ENCODE assay signal across 9 cellular contexts in the genomic region with DNA sequence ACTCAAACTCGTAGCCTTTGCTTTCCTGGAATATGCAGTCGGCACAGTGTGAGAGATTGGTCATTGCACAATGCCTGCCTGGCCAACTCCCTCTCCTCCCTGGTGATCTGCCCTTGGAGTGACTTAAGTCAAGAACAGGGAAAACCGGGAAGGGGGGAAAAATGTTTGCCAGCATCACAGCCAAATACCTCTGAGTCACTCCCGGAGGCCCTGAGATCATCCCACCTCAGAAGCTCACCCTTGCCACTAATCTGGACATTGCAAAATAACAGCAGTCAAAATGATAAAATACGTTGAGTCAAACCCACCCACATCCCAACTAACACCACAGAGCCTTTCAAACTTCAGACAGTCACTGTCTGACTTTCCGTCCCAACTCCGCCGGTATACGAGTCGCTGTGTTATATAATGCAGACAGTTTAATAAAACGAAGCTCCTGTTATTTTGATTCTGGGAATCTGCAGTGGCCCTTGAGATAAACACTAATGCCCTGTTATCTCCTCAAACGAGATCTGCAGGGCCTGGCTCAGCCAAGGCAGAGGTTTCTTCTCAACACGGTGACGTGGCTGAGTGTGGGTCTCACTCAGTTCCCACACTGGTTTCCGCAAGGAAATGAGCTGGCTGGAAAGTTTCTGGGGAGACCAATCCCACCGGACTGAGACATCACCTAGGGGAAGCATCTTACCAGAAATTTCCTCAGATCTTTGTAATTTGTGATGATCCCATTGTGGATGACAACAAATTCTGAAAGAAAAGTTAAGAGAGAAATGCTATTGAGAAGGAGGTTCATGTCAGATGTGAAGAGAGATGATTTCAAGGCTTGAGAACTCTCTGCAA. TPM values are rescaled to one million over a fixed set of nuclear protein-coding genes. Genes with fewer than 3 reads are reported as not detected.
DNase-seq lines count a peak whose midpoint lies in the region; ATAC-seq and TF ChIP-seq lines count a peak whose summit lies in the region.
"Had no signal": no experiment of that assay in that cellular context is flagged by ENCODE, and none has a peak within 500 bp of the region (broad histone marks: within the 10 kb centered on the region; RNA-seq: fewer than 3 reads in every experiment).

No MANE protein-coding gene starts in this region.

- peaks cover 81 to 87% (median 87%) of the 10 kb centered on the region in 3 experiments for H3K36me3 Mint-ChIP-seq in H9 (ENCODE audit: insufficient read depth in 1 of 3, low read depth in 3 of 3)

- peak overlapping the region; percentile 53; the same call in 1 of the 2 replicates for H3K14ac ChIP-seq in H9 (ENCODE audit: insufficient read depth, low read length)

- no peak overlapping the region for H4K5ac ChIP-seq in H9 (ENCODE audit: insufficient read length, low read depth, low read length)

- TF ChIP-seq CTCF in H9 (conservative IDR thresholded peaks at IDR 0.05) (no peak), ascending aorta (IDR thresholded peaks at IDR 0.05) (no peak), spleen (IDR thresholded peaks at IDR 0.05 in 8 of 11, conservative IDR thresholded peaks at IDR 0.05 in 3 of 11) (no peak)

- H3K27ac ChIP-seq in H9 (ENCODE audit: insufficient read length, low read depth, low read length) (peak overlapping the region; percentile 91), ascending aorta (peak overlapping the region; percentile 33 to 56), spleen (no peak overlapping the region)
- H3K27ac ChIP-seq in effector memory CD4-positive, alpha-beta T cell (ENCODE audit: insufficient read depth, low read length, poor library complexity, severe bottlenecking) = no peak overlapping the region

- H3K4ac ChIP-seq in H9 (ENCODE audit: low read depth, low read length) = no peak overlapping the region; the same call in 1 of the 2 replicates

- H3K4me1 ChIP-seq in H9 (ENCODE audit: insufficient read depth, low read length) (peaks cover 7% of the 10 kb centered on the region), ascending aorta (peaks cover 0 to 5% of the 10 kb centered on the region in 2 donors), spleen (peaks cover 0 to 6% (median 1%) of the 10 kb centered on the region in 6 donors)
- H3K4me1 ChIP-seq in effector memory CD4-positive, alpha-beta T cell (ENCODE audit: control insufficient read depth, insufficient read depth, low read length, poor library complexity, severe bottlenecking) = no peaks in the 10 kb centered on the region

- ATAC-seq in GM21381 (IDR thresholded peaks at IDR 0.05; ENCODE audit: unreplicated experiment) = no peak
- ATAC-seq in GM19467 (IDR thresholded peaks at IDR 0.05; ENCODE audit: unreplicated experiment) = no peak
- ATAC-seq: left colon had no signal

- no peak for TF ChIP-seq POLR2A in spleen (IDR thresholded peaks at IDR 0.05)

- no peak overlapping the region for H4K8ac ChIP-seq in H9 (replicated peaks; ENCODE audit: insufficient read length, low read depth, low read length)

- H2BK5ac ChIP-seq in H9 (ENCODE audit: insufficient read length, low read length) = peak overlapping the region; percentile 84

- no peaks in the 10 kb centered on the region for H3K23me2 ChIP-seq in H9 (ENCODE audit: insufficient read length, low read depth, low read length, poor library complexity, severe bottlenecking)

- peak overlapping the region; percentile 29 to 70 for H3K4me3 Mint-ChIP-seq in H9

- no CpG with 5 or more reads among the region's 16 CpGs for WGBS in H9 (ENCODE audit: extremely low coverage, insufficient read length, low lambda C conversion rate)
- WGBS in spleen, 5 donors = 68 to 75% (median 69%) methylated on average over 16 of the region's 16 CpGs

- H2AFZ ChIP-seq in H9 (ENCODE audit: low read length) = no peak overlapping the region

- no peaks in the 10 kb centered on the region; the same call in 1 of the 2 replicates for H3K79me2 ChIP-seq in H9 (ENCODE audit: insufficient read depth, low read length)

- no peaks in the 10 kb centered on the region for H3K27me3 Mint-ChIP-seq in H9 (ENCODE audit: low read depth)

- peaks cover 22 to 28% of the 10 kb centered on the region in 2 experiments for H3K4me1 Mint-ChIP-seq in H9

- no peak overlapping the region for H3K56ac ChIP-seq in H9 (ENCODE audit: insufficient read length, low read depth, low read length)

- H3K9ac ChIP-seq in H9 (ENCODE audit: extremely low read depth, insufficient read length, low read length) = no peak overlapping the region

- H3K9me3 Mint-ChIP-seq in H9 = peaks cover 3 to 7% of the 10 kb centered on the region in 2 experiments; a peak in 3 of 5 replicates

- peak overlapping the region; percentile 91 for H2BK12ac ChIP-seq in H9 (ENCODE audit: insufficient read length, low read depth, low read length)

- H2BK15ac ChIP-seq in H9 (ENCODE audit: low read depth, low read length) = no peak overlapping the region

- H3K18ac ChIP-seq in H9 (ENCODE audit: insufficient read length, low read depth, low read length) = peak overlapping the region; percentile 54

- no peak overlapping the region for H4K91ac ChIP-seq in H9 (ENCODE audit: insufficient read length, low read depth, low read length)

- peak overlapping the region; percentile 90 to 100 (median 97) for H3K27ac Mint-ChIP-seq in H9

- H3K23ac ChIP-seq in H9 (ENCODE audit: insufficient read length, low read depth, low read length) = no peak overlapping the region

- DNase-seq in H9 = peak; percentile 25
- peak in 1 of 2 donors; percentile 86 for DNase-seq in ascending aorta (ENCODE audit: low spot score in 2 of 2)
- DNase-seq in hepatic stellate cell (ENCODE audit: low spot score) = peak; percentile 57
- peak; percentile 19 for DNase-seq in spleen
- no peak for DNase-seq in T-helper 2 cell
- DNase-seq in effector memory CD4-positive, alpha-beta T cell = no peak
- DNase-seq: left colon had no signal

- intact Hi-C loops in ascending aorta (cut with DNase I) (no loop called here), spleen (cut with DNase I; ENCODE audit: low total_unique reads) (no loop called here)

- H3K27me3 ChIP-seq in H9 (ENCODE audit: insufficient read depth, low read length) (no peaks in the 10 kb centered on the region), ascending aorta (no peaks in the 10 kb centered on the region), spleen (replicated peaks in 1 of 7) (peaks cover 0 to 39% (median 6%) of the 10 kb centered on the region in 7 donors)
- H3K27me3 ChIP-seq in effector memory CD4-positive, alpha-beta T cell (replicated peaks; ENCODE audit: control insufficient read depth, insufficient read depth, low read length, poor library complexity, severe bottlenecking) = peaks cover 2% of the 10 kb centered on the region

- no peak overlapping the region for H2AK5ac ChIP-seq in H9 (ENCODE audit: insufficient read length, low read length)

- no peak overlapping the region for H3K4me2 ChIP-seq in H9 (ENCODE audit: insufficient read depth, insufficient read length, low read length)

- no peak overlapping the region for H3K4me3 ChIP-seq in ascending aorta
- no peak overlapping the region for H3K4me3 ChIP-seq in spleen
- H3K4me3 ChIP-seq in effector memory CD4-positive, alpha-beta T cell (ENCODE audit: insufficient read depth, low read depth, low read length, poor library complexity, severe bottlenecking) = no peak overlapping the region

- no peaks in the 10 kb centered on the region for H3K9me3 ChIP-seq in H9 (ENCODE audit: control insufficient read depth, low read depth, low read length)
- H3K9me3 ChIP-seq in ascending aorta = no peaks in the 10 kb centered on the region
- H3K9me3 ChIP-seq in spleen = no peaks in the 10 kb centered on the region
- no peaks in the 10 kb centered on the region for H3K9me3 ChIP-seq in effector memory CD4-positive, alpha-beta T cell (ENCODE audit: control insufficient read depth, low read length)

- H2BK120ac ChIP-seq in H9 (ENCODE audit: low read depth, low read length, poor library complexity, severe bottlenecking) = peak overlapping the region; percentile 39

- H3T11ph ChIP-seq in H9 (ENCODE audit: low read length) = peak overlapping the region; percentile 7

- H3K36me3 ChIP-seq in ascending aorta (peaks cover 7 to 13% of the 10 kb centered on the region in 2 donors), spleen (no peaks in the 10 kb centered on the region)
- no peaks in the 10 kb centered on the region for H3K36me3 ChIP-seq in effector memory CD4-positive, alpha-beta T cell (ENCODE audit: control insufficient read depth, insufficient read depth, low read length)

- no peak overlapping the region for H2BK20ac ChIP-seq in H9 (ENCODE audit: low read depth, low read length, poor library complexity, severe bottlenecking)

- no peaks in the 10 kb centered on the region for H4K20me1 ChIP-seq in H9 (ENCODE audit: control insufficient read depth, insufficient read depth, insufficient read length)

- no peaks in the 10 kb centered on the region for H3K79me1 ChIP-seq in H9 (ENCODE audit: insufficient read depth, low read depth, low read length, poor library complexity, severe bottlenecking)

RNA-seq across cellular contexts. Expression of a gene that starts 22.1 kb away (rescaled TPM):
- 85.0 and 89.8 TPM in 2 replicates for total RNA-seq in H9 (2021)
- 25.2 TPM for total RNA-seq in ascending aorta
- total RNA-seq in spleen = 1 to 10 TPM; 1.2 to 4.7 (median 2.0) TPM
- 1 to 10 TPM; 1.2 to 1.5 (median 1.5) TPM for polyA plus RNA-seq in spleen

RNA-seq across cellular contexts. Expression of a gene that starts 39.1 kb away (rescaled TPM):
- total RNA-seq in H9 (2021) = 38.6 and 39.7 TPM in 2 replicates
- total RNA-seq in ascending aorta = 12.9 TPM
- total RNA-seq in spleen = 10 to 100 TPM; 30.7 to 38.5 (median 33.4) TPM
- polyA plus RNA-seq in spleen = 10 to 100 TPM in 2 of 3 donors, 1 to 10 TPM in 1; 8.9 to 13.9 (median 10.3) TPM

Comparison
In these comparisons a context has a peak if more than half of its experiments do, and no peak if none do; other contexts are left out.
1. DNase-seq: peak in H9 (single experiment), hepatic stellate cell (single experiment) and spleen (single experiment); none in T-helper 2 cell (0 of 5) and effector memory CD4-positive, alpha-beta T cell (0 of 3).
2. H3K27ac ChIP-seq: peak in H9 (single experiment) and ascending aorta (2 of 2); none in spleen (0 of 8) and effector memory CD4-positive, alpha-beta T cell (single experiment).